ENCODE assay signal across 8 cellular contexts in genomic region chr1:159005676-159006075, GRCh38. TPM values are rescaled to one million over a fixed set of nuclear protein-coding genes. Genes with fewer than 3 reads are reported as not detected.
DNase-seq lines count a peak whose midpoint lies in the region; ATAC-seq and TF ChIP-seq lines count a peak whose summit lies in the region.

No MANE protein-coding gene starts in this region.

- H3K9me3 Mint-ChIP-seq in activated naive CD4-positive, alpha-beta T cell treated with anti-CD3 and anti-CD28 coated beads for 36 hours = peaks cover 1% of the 10 kb centered on the region
- H3K9me3 Mint-ChIP-seq in type B pancreatic cell = no peaks in the 10 kb centered on the region

- no peak overlapping the region for H3K9ac ChIP-seq in mammary epithelial cell (ENCODE audit: insufficient read depth, low read length)

- H3K4me1 ChIP-seq in mammary epithelial cell (ENCODE audit: insufficient read depth, low read length) (peaks cover 18% of the 10 kb centered on the region), lower lobe of right lung (peaks cover 54% of the 10 kb centered on the region)

- BruUV-seq in mammary epithelial cell (replicated peaks; lab: Mats Ljungman, UMichigan) = no TSS peak

- H3K4me3 Mint-ChIP-seq in activated naive CD4-positive, alpha-beta T cell treated with anti-CD3 and anti-CD28 coated beads for 36 hours = no peak overlapping the region
- H3K4me3 Mint-ChIP-seq in type B pancreatic cell = peak overlapping the region; percentile 13

- 74% methylated on average over 6 of the region's 6 CpGs for WGBS in mammary epithelial cell (ENCODE audit: low coverage, missing lambda C conversion rate)

- TF ChIP-seq CTCF in mammary epithelial cell (conservative IDR thresholded peaks at IDR 0.05 in 1 of 2, IDR thresholded peaks at IDR 0.05 in 1 of 2; ENCODE audit: extremely low read depth in 1 of 2, insufficient read depth in 1 of 2, low read depth in 1 of 2, low read length in 2 of 2) (no peak), lower lobe of right lung (IDR thresholded peaks at IDR 0.05) (no peak), type B pancreatic cell (conservative IDR thresholded peaks at IDR 0.05) (no peak), brain microvascular endothelial cell (IDR thresholded peaks at IDR 0.05; ENCODE audit: low read depth, low read length, missing control alignments) (no peak)

- no peak for DNase-seq in activated naive CD4-positive, alpha-beta T cell treated with anti-CD3 and anti-CD28 coated beads for 36 hours
- DNase-seq in activated naive CD4-positive, alpha-beta T cell (lab: John Stamatoyannopoulos, UW) = no peak
- DNase-seq in mammary epithelial cell (no peak), lower lobe of right lung (no peak), type B pancreatic cell (ENCODE audit: extremely low spot score, unreplicated experiment) (no peak), brain microvascular endothelial cell (no peak), GM19240 (ENCODE audit: insufficient read length, low spot score) (no peak)

- peak overlapping the region; percentile 37 for H2AFZ ChIP-seq in mammary epithelial cell (ENCODE audit: low read depth, low read length)

- CTCF ChIA-PET in activated naive CD4-positive, alpha-beta T cell treated with anti-CD3 and anti-CD28 coated beads for 36 hours (lab: Charles Lee) = interaction anchor here (0.5 to 1.0 kb wide), 3 partner anchors 223 to 522 kb away, joined by 3 read pairs; no protein-coding TSS in a partner anchor
- CTCF ChIA-PET in mammary epithelial cell (lab: Charles Lee; ENCODE audit: low non-redundant PET) = no interaction called here

- dilution Hi-C loops in mammary epithelial cell (cut with HindIII; ENCODE audit: low sequenced_read_pairs) = no loop called here

- ATAC-seq in lower lobe of right lung (peak in 1 of 2 donors; percentile 21), HG02623 (IDR thresholded peaks at IDR 0.05; ENCODE audit: unreplicated experiment) (no peak)

- in situ Hi-C loops in mammary epithelial cell (cut with MboI; ENCODE audit: low sequenced_read_pairs in 2 of 2) (no loop called here), brain microvascular endothelial cell (cut with HindIII; ENCODE audit: low pct_ligation_motif_present, low sequenced_read_pairs) (no loop called here)

- H3K27ac Mint-ChIP-seq in activated naive CD4-positive, alpha-beta T cell treated with anti-CD3 and anti-CD28 coated beads for 36 hours = peak overlapping the region; percentile 28
- no peak overlapping the region for H3K27ac Mint-ChIP-seq in type B pancreatic cell

- peaks cover 40% of the 10 kb centered on the region for H3K4me1 Mint-ChIP-seq in activated naive CD4-positive, alpha-beta T cell treated with anti-CD3 and anti-CD28 coated beads for 36 hours (ENCODE audit: low read depth)
- peaks cover 22% of the 10 kb centered on the region for H3K4me1 Mint-ChIP-seq in type B pancreatic cell (ENCODE audit: unreplicated experiment)

- intact Hi-C loops in activated naive CD4-positive, alpha-beta T cell treated with anti-CD3 and anti-CD28 coated beads for 36 hours (cut with micrococcal nuclease) = no loop called here
- intact Hi-C loops in mammary epithelial cell (cut with micrococcal nuclease) = no loop called here
- intact Hi-C loops in lower lobe of right lung (cut with DNase I) = no loop called here

- H3K4me3 ChIP-seq in mammary epithelial cell (replicated peaks in 1 of 3; ENCODE audit: insufficient read depth in 1 of 3, low read depth in 2 of 3, low read length in 3 of 3) (no peak overlapping the region), lower lobe of right lung (no peak overlapping the region), brain microvascular endothelial cell (ENCODE audit: low read depth, low read length) (no peak overlapping the region)

- H3K27me3 ChIP-seq in mammary epithelial cell (ENCODE audit: insufficient read depth, low read length) (no peaks in the 10 kb centered on the region), lower lobe of right lung (ENCODE audit: low read depth) (no peaks in the 10 kb centered on the region), brain microvascular endothelial cell (replicated peaks) (no peaks in the 10 kb centered on the region)

- peaks cover 8% of the 10 kb centered on the region for H3K79me2 ChIP-seq in mammary epithelial cell (ENCODE audit: insufficient read depth, low read length)

- H3K4me2 ChIP-seq in mammary epithelial cell (ENCODE audit: insufficient read depth, low read depth, low read length) = no peak overlapping the region

- no peaks in the 10 kb centered on the region for H3K27me3 Mint-ChIP-seq in activated naive CD4-positive, alpha-beta T cell treated with anti-CD3 and anti-CD28 coated beads for 36 hours (ENCODE audit: low read depth)
- peaks cover 15% of the 10 kb centered on the region for H3K27me3 Mint-ChIP-seq in type B pancreatic cell

- H4K20me1 ChIP-seq in mammary epithelial cell (ENCODE audit: insufficient read depth, low read length) = no peaks in the 10 kb centered on the region

- H3K9me3 ChIP-seq in mammary epithelial cell (replicated peaks; ENCODE audit: insufficient read depth, low read length) (no peaks in the 10 kb centered on the region), lower lobe of right lung (no peaks in the 10 kb centered on the region)

- H3K36me3 ChIP-seq in mammary epithelial cell (ENCODE audit: insufficient read depth, low read length) (no peaks in the 10 kb centered on the region), lower lobe of right lung (no peaks in the 10 kb centered on the region), brain microvascular endothelial cell (replicated peaks) (no peaks in the 10 kb centered on the region)

- H3K36me3 Mint-ChIP-seq in activated naive CD4-positive, alpha-beta T cell treated with anti-CD3 and anti-CD28 coated beads for 36 hours (ENCODE audit: low read depth) = peaks cover 22% of the 10 kb centered on the region
- no peaks in the 10 kb centered on the region for H3K36me3 Mint-ChIP-seq in type B pancreatic cell

- H3K27ac ChIP-seq in mammary epithelial cell (ENCODE audit: insufficient read depth, low read depth, low read length) (no peak overlapping the region), lower lobe of right lung (peak overlapping the region; percentile 32), brain microvascular endothelial cell (no peak overlapping the region)

RNA-seq across cellular contexts. Expression of gene IFI16, which starts 4.0 kb away (rescaled TPM):
- total RNA-seq in activated naive CD4-positive, alpha-beta T cell treated with anti-CD3 and anti-CD28 coated beads for 36 hours = 100 to 1,000 TPM; 287 to 288 TPM
- total RNA-seq in mammary epithelial cell = 10 to 100 TPM; 57.0 to 93.4 TPM
- polyA plus RNA-seq in mammary epithelial cell = 61.5 TPM
- polyA minus RNA-seq in mammary epithelial cell = 36.7 TPM
- total RNA-seq in lower lobe of right lung = 102 TPM
- 10.6 and 20.9 TPM in 2 replicates for total RNA-seq in type B pancreatic cell (ENCODE audit: low replicate concordance)
